Comparison of ENCODE assay signal across 9 cellular contexts in the genomic region with DNA sequence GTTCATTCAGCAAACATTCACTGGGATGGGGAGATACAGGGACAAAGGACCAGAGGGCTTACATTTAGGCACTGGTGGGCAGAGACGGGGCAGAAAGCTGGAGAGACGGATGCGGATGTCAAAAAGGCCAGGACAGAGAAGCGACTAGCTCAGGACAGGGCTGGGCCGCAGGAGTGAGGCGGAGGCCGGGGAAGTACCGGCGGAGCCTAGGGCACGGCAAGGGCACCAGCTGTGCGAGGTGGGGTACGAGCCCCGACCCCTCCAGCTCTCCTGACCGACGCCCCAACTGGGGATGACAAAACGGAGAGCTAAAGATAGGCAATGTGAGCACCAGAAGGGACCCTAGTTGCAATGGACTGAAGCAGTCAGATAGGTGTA. TPM values are rescaled to one million over a fixed set of nuclear protein-coding genes. Genes with fewer than 3 reads are reported as not detected.
DNase-seq lines count a peak whose midpoint lies in the region; ATAC-seq and TF ChIP-seq lines count a peak whose summit lies in the region.
"Had no signal": no experiment of that assay in that cellular context is flagged by ENCODE, and none has a peak within 500 bp of the region (broad histone marks: within the 10 kb centered on the region; RNA-seq: fewer than 3 reads in every experiment).

No MANE protein-coding gene starts in this region.

- peaks cover 6% of the 10 kb centered on the region for H3K27me3 Mint-ChIP-seq in HFFc6 (ENCODE audit: insufficient read depth)
- H3K27me3 Mint-ChIP-seq in WTC11 (ENCODE audit: low read depth) = peaks cover 33% of the 10 kb centered on the region

- H3K9ac ChIP-seq in skeletal muscle satellite cell (ENCODE audit: low read depth, low read length) = peak overlapping the region; percentile 35

- H3K4me3 Mint-ChIP-seq in HFFc6 (peak overlapping the region; percentile 88), WTC11 (peak overlapping the region; percentile 79)

- peak overlapping the region; percentile 99 for H3K4me2 ChIP-seq in skeletal muscle satellite cell (ENCODE audit: low read length)

- intact Hi-C loops in right cardiac atrium (cut with DNase I) = loop anchor here in 2 of 4 donors (10.0 kb wide), 1 partner anchor 47 kb away; no protein-coding TSS in a partner anchor

- DNase-seq in HFFc6 (no peak), WTC11 (ENCODE audit: low spot score) (no peak), right cardiac atrium (peak in 2 of 3 donors; percentile 48 to 52), NCI-H1105 treated with DMSO at 0.1 percent for 48 hours (lab: John Stamatoyannopoulos, UW) (no peak), OCI-M1 (lab: John Stamatoyannopoulos, UW) (no peak), GM19240 (ENCODE audit: insufficient read length, low spot score) (no peak)

- ATAC-seq in WTC11 (peak; percentile 9), right cardiac atrium (peak in 1 of 2 donors; percentile 5), GM19455 (IDR thresholded peaks at IDR 0.05; ENCODE audit: unreplicated experiment) (no peak)

- H3K9me3 ChIP-seq in right cardiac atrium (ENCODE audit: control insufficient read depth, low read length) = no peaks in the 10 kb centered on the region
- H3K9me3 ChIP-seq in skeletal muscle satellite cell (replicated peaks; ENCODE audit: low read length) = no peaks in the 10 kb centered on the region

- CTCF ChIA-PET in WTC11 (lab: Charles Lee) = interaction anchor here (0.9 to 2.7 kb wide), 33 partner anchors 8 to 235 kb away, joined by 3 to 46 read pairs (median 7); a partner anchor contains a TSS

- H3K27me3 ChIP-seq in right cardiac atrium (ENCODE audit: control insufficient read depth, insufficient read depth) (no peaks in the 10 kb centered on the region), skeletal muscle satellite cell (ENCODE audit: control insufficient read depth, insufficient read depth, low read length) (no peaks in the 10 kb centered on the region)
- H3K27me3 ChIP-seq: cardiac muscle cell had no signal

- no peak overlapping the region for H3K27ac ChIP-seq in right cardiac atrium (ENCODE audit: low read length)
- H3K27ac ChIP-seq: cardiac muscle cell had no signal

- H3K36me3 Mint-ChIP-seq in HFFc6 (ENCODE audit: low read depth) (no peaks in the 10 kb centered on the region), WTC11 (no peaks in the 10 kb centered on the region)

- WGBS in right cardiac atrium = 53% methylated on average over 16 of the region's 16 CpGs

- H3K9me3 Mint-ChIP-seq in HFFc6 = no peaks in the 10 kb centered on the region
- no peaks in the 10 kb centered on the region for H3K9me3 Mint-ChIP-seq in WTC11

- H3K4me1 ChIP-seq in right cardiac atrium (ENCODE audit: control insufficient read depth, insufficient read depth, low read length) = no peaks in the 10 kb centered on the region
- peaks cover 20% of the 10 kb centered on the region for H3K4me1 ChIP-seq in skeletal muscle satellite cell (ENCODE audit: control insufficient read depth, insufficient read depth, low read length)

- peak overlapping the region; percentile 72 for H3K27ac Mint-ChIP-seq in HFFc6
- peak overlapping the region; percentile 51 for H3K27ac Mint-ChIP-seq in WTC11

- H3K4me1 Mint-ChIP-seq in HFFc6 (ENCODE audit: low read depth) = peaks cover 16% of the 10 kb centered on the region
- peaks cover 10% of the 10 kb centered on the region for H3K4me1 Mint-ChIP-seq in WTC11

- no peaks in the 10 kb centered on the region for H3K36me3 ChIP-seq in skeletal muscle satellite cell (ENCODE audit: insufficient read depth, low read length)
- H3K36me3 ChIP-seq: cardiac muscle cell had no signal

- TF ChIP-seq CTCF in HFFc6 (IDR thresholded peaks at IDR 0.05) (no peak), WTC11 (IDR thresholded peaks at IDR 0.05) (no peak)

- POLR2A ChIA-PET in WTC11 (lab: Charles Lee) = interaction anchor here (0.6 to 2.4 kb wide), 5 partner anchors 10 to 61 kb away, joined by 3 to 22 read pairs (median 3); no protein-coding TSS in a partner anchor

- H3K4me3 ChIP-seq in right cardiac atrium (ENCODE audit: low read length) (no peak overlapping the region), skeletal muscle satellite cell (ENCODE audit: low read length) (peak overlapping the region; percentile 85)

TF ChIP-seq in WTC11, 78 proteins besides CTCF, POLR2A, EP300 and RAD21:
- no peak for TF ChIP-seq ETV6 (CRISPR knock-in tag; IDR thresholded peaks at IDR 0.05)
- TF ChIP-seq HMGA2 (CRISPR knock-in tag; IDR thresholded peaks at IDR 0.05) = no peak
- TF ChIP-seq, protein P1, sequence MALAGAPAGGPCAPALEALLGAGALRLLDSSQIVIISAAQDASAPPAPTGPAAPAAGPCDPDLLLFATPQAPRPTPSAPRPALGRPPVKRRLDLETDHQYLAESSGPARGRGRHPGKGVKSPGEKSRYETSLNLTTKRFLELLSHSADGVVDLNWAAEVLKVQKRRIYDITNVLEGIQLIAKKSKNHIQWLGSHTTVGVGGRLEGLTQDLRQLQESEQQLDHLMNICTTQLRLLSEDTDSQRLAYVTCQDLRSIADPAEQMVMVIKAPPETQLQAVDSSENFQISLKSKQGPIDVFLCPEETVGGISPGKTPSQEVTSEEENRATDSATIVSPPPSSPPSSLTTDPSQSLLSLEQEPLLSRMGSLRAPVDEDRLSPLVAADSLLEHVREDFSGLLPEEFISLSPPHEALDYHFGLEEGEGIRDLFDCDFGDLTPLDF (CRISPR knock-in tag; IDR thresholded peaks at IDR 0.05) = no peak
- TF ChIP-seq, protein P2, sequence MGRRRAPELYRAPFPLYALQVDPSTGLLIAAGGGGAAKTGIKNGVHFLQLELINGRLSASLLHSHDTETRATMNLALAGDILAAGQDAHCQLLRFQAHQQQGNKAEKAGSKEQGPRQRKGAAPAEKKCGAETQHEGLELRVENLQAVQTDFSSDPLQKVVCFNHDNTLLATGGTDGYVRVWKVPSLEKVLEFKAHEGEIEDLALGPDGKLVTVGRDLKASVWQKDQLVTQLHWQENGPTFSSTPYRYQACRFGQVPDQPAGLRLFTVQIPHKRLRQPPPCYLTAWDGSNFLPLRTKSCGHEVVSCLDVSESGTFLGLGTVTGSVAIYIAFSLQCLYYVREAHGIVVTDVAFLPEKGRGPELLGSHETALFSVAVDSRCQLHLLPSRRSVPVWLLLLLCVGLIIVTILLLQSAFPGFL (CRISPR knock-in tag; IDR thresholded peaks at IDR 0.05; ENCODE audit: borderline replicate concordance) = no peak
- TF ChIP-seq, protein P3, sequence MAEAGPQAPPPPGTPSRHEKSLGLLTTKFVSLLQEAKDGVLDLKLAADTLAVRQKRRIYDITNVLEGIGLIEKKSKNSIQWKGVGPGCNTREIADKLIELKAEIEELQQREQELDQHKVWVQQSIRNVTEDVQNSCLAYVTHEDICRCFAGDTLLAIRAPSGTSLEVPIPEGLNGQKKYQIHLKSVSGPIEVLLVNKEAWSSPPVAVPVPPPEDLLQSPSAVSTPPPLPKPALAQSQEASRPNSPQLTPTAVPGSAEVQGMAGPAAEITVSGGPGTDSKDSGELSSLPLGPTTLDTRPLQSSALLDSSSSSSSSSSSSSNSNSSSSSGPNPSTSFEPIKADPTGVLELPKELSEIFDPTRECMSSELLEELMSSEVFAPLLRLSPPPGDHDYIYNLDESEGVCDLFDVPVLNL (CRISPR knock-in tag; IDR thresholded peaks at IDR 0.05; ENCODE audit: borderline replicate concordance, low read depth) = no peak
- TF ChIP-seq TP53 (CRISPR knock-in tag; IDR thresholded peaks at IDR 0.05) = no peak

RNA-seq across cellular contexts. Expression of a gene that starts 3.9 kb away (rescaled TPM):
- under 1 TPM; 0.28 to 0.91 (median 0.76) TPM for total RNA-seq in HFFc6 (2021; fragmentation: NEBNext Ultra II Directional; extraction: Animal tissue kit (Norgen Biotek cat#: 25700))
- total RNA-seq in WTC11 (2021) (0.39 to 1.0 TPM in 2 of 3 replicates, not detected in the other), right cardiac atrium (100 to 1,000 TPM; 127 to 150 (median 133) TPM)
- polyA plus RNA-seq in right cardiac atrium = 156 TPM
- total RNA-seq in skeletal muscle satellite cell (2012; rRNA removed) = 2.5 and 15.7 TPM in 2 replicates

RNA-seq across cellular contexts. Expression of a gene that starts 11.4 kb away (rescaled TPM):
- 10 to 100 TPM; 66.4 to 78.5 (median 68.7) TPM for total RNA-seq in HFFc6 (2021; fragmentation: NEBNext Ultra II Directional; extraction: Animal tissue kit (Norgen Biotek cat#: 25700))
- total RNA-seq in WTC11 (2021) (20.4 to 21.7 TPM (median 20.6 TPM) in 3 replicates), right cardiac atrium (10 to 100 TPM; 33.2 to 40.7 (median 36.1) TPM)
- 26.5 TPM for polyA plus RNA-seq in right cardiac atrium
- total RNA-seq in skeletal muscle satellite cell (2012; rRNA removed) = 29.2 and 29.5 TPM in 2 replicates

RNA-seq across cellular contexts. Expression of a gene that starts 31.9 kb away (rescaled TPM):
- 10 to 100 TPM in 4 of 6 experiments, 1 to 10 TPM in 2; 4.3 to 14.1 (median 11.4) TPM for total RNA-seq in HFFc6 (2021; fragmentation: NEBNext Ultra II Directional; extraction: Animal tissue kit (Norgen Biotek cat#: 25700))
- 4.5 to 6.0 TPM (median 5.9 TPM) in 3 replicates for total RNA-seq in WTC11 (2021)
- 1 to 10 TPM; 2.4 to 4.0 (median 3.5) TPM for total RNA-seq in right cardiac atrium
- 3.3 TPM for polyA plus RNA-seq in right cardiac atrium
- total RNA-seq in skeletal muscle satellite cell (2012; rRNA removed) = 0.44 and 0.51 TPM in 2 replicates

RNA-seq across cellular contexts. Expression of a gene that starts 39.5 kb away (rescaled TPM):
- total RNA-seq in HFFc6 (2021; fragmentation: NEBNext Ultra II Directional; extraction: Animal tissue kit (Norgen Biotek cat#: 25700)) = 1,000 to 10,000 TPM; 4,948 to 7,804 (median 5,240) TPM
- total RNA-seq in WTC11 (2021) = 46.1 to 52.1 TPM (median 50.4 TPM) in 3 replicates
- total RNA-seq in right cardiac atrium = 100 to 1,000 TPM in 1 of 4 donors, 10 to 100 TPM in 3; 58.4 to 138 (median 74.3) TPM
- 24.8 TPM for polyA plus RNA-seq in right cardiac atrium
- total RNA-seq in skeletal muscle satellite cell (2012; rRNA removed) = 1,202 and 1,869 TPM in 2 replicates

Comparison
In these comparisons a context has a peak if more than half of its experiments do, and no peak if none do; other contexts are left out.
1. DNase-seq: peak in right cardiac atrium (2 of 3); none in HFFc6 (single experiment), WTC11 (single experiment), NCI-H1105 treated with DMSO at 0.1 percent for 48 hours (single experiment), OCI-M1 (single experiment) and GM19240 (single experiment).
2. RNA of a gene that starts 3.9 kb away (total RNA-seq): 127 to 150 TPM in right cardiac atrium; 0.39 to 1.0 TPM in WTC11 and 0.28 to 0.91 TPM in HFFc6; every median in the first group is over 10 times any median in the second.